ENCODE assay signal across 8 cellular contexts in genomic region chr10:61779950-61780659, GRCh38.
DNase-seq lines count a peak whose midpoint lies in the region; ATAC-seq and TF ChIP-seq lines count a peak whose summit lies in the region.

No MANE protein-coding gene starts in this region.

- H3K27ac ChIP-seq in heart left ventricle (no peak overlapping the region), spleen (no peak overlapping the region)

- intact Hi-C loops in heart left ventricle (cut with DNase I): no loop called here
- intact Hi-C loops in spleen (cut with DNase I; ENCODE audit: low total_unique reads): no loop called here

- peaks cover 0 to 4% (median 0%) of the 10 kb centered on the region in 12 donors for H3K4me1 ChIP-seq in heart left ventricle
- H3K4me1 ChIP-seq in spleen: no peaks in the 10 kb centered on the region

- H3K9me3 ChIP-seq in heart left ventricle: no peaks in the 10 kb centered on the region
- no peaks in the 10 kb centered on the region for H3K9me3 ChIP-seq in spleen

- peak overlapping the region; percentile 55 for H3K27ac Mint-ChIP-seq in activated CD8-positive, alpha-beta memory T cell treated with anti-CD3 and anti-CD28 coated beads, Interleukin-2, amount 10 ng/mL, durations not matched to agents 7 days and 5 days
- H3K27ac Mint-ChIP-seq in stimulated activated naive B cell treated with anti-CD40 and anti-IgM and Interleukin-4, amounts not matched to agents 10 μg/mL and 1 μg/mL and 100 μg/mL, for 72 hours: no peak overlapping the region

- no peaks in the 10 kb centered on the region for H3K27me3 ChIP-seq in heart left ventricle
- no peaks in the 10 kb centered on the region for H3K27me3 ChIP-seq in spleen (replicated peaks in 1 of 7)

- peaks cover 21% of the 10 kb centered on the region for H3K36me3 Mint-ChIP-seq in activated CD8-positive, alpha-beta memory T cell treated with anti-CD3 and anti-CD28 coated beads, Interleukin-2, amount 10 ng/mL, durations not matched to agents 7 days and 5 days
- no peaks in the 10 kb centered on the region for H3K36me3 Mint-ChIP-seq in stimulated activated naive B cell treated with anti-CD40 and anti-IgM and Interleukin-4, amounts not matched to agents 10 μg/mL and 1 μg/mL and 100 μg/mL, for 72 hours

- H3K4me1 Mint-ChIP-seq in activated CD8-positive, alpha-beta memory T cell treated with anti-CD3 and anti-CD28 coated beads, Interleukin-2, amount 10 ng/mL, durations not matched to agents 7 days and 5 days: peaks cover 45% of the 10 kb centered on the region
- H3K4me1 Mint-ChIP-seq in stimulated activated naive B cell treated with anti-CD40 and anti-IgM and Interleukin-4, amounts not matched to agents 10 μg/mL and 1 μg/mL and 100 μg/mL, for 72 hours: peaks cover 5 to 8% of the 10 kb centered on the region in 2 donors

- H3K27me3 Mint-ChIP-seq in activated CD8-positive, alpha-beta memory T cell treated with anti-CD3 and anti-CD28 coated beads, Interleukin-2, amount 10 ng/mL, durations not matched to agents 7 days and 5 days: no peaks in the 10 kb centered on the region
- H3K27me3 Mint-ChIP-seq in stimulated activated naive B cell treated with anti-CD40 and anti-IgM and Interleukin-4, amounts not matched to agents 10 μg/mL and 1 μg/mL and 100 μg/mL, for 72 hours: no peaks in the 10 kb centered on the region

- peak; percentile 64 for ATAC-seq in activated CD8-positive, alpha-beta memory T cell treated with anti-CD3 and anti-CD28 coated beads, Interleukin-2, amount 10 ng/mL, durations not matched to agents 7 days and 5 days
- peak; percentile 71 to 91 (median 82) for ATAC-seq in heart left ventricle
- ATAC-seq in stimulated activated naive B cell treated with anti-CD40 and anti-IgM and Interleukin-4, amounts not matched to agents 10 μg/mL and 1 μg/mL and 100 μg/mL, for 72 hours (replicated peaks): peak; percentile 44 to 73

- CTCF ChIA-PET in activated CD8-positive, alpha-beta memory T cell treated with anti-CD3 and anti-CD28 coated beads, Interleukin-2, amount 10 ng/mL, durations not matched to agents 7 days and 5 days (lab: Charles Lee): no interaction called here

- H3K4me3 ChIP-seq in heart left ventricle: peak overlapping the region in 1 of 12 donors; percentile 10
- H3K4me3 ChIP-seq in spleen: no peak overlapping the region

- H3K36me3 ChIP-seq in heart left ventricle (no peaks in the 10 kb centered on the region), spleen (no peaks in the 10 kb centered on the region)

- no peak overlapping the region for H3K4me3 Mint-ChIP-seq in activated CD8-positive, alpha-beta memory T cell treated with anti-CD3 and anti-CD28 coated beads, Interleukin-2, amount 10 ng/mL, durations not matched to agents 7 days and 5 days
- H3K4me3 Mint-ChIP-seq in stimulated activated naive B cell treated with anti-CD40 and anti-IgM and Interleukin-4, amounts not matched to agents 10 μg/mL and 1 μg/mL and 100 μg/mL, for 72 hours: no peak overlapping the region

- no peak for TF ChIP-seq POLR2A in heart left ventricle (IDR thresholded peaks at IDR 0.05)
- no peak for TF ChIP-seq POLR2A in spleen (IDR thresholded peaks at IDR 0.05)

- no peak for DNase-seq in activated CD8-positive, alpha-beta memory T cell treated with anti-CD3 and anti-CD28 coated beads, Interleukin-2, amount 10 ng/mL, durations not matched to agents 7 days and 5 days
- DNase-seq in activated CD8-positive, alpha-beta memory T cell treated with anti-CD3 and anti-CD28 coated beads, Interleukin-2, amount 50 U/mL, for 48 hours: no peak
- DNase-seq in activated CD4-positive, alpha-beta T cell treated with anti-CD3 and anti-CD28 coated beads, Interleukin-2, amount 50 U/mL, for 48 hours: peak; percentile 15 to 31
- DNase-seq in heart left ventricle (peak in 3 of 5 donors; percentile 29 to 47 (median 32)), spleen (no peak), NCI-H146 treated with DMSO at 0.1 percent for 48 hours (lab: John Stamatoyannopoulos, UW; ENCODE audit: unreplicated experiment) (no peak), iPS-NIHi7 (ENCODE audit: extremely low spot score) (no peak)
- DNase-seq in stimulated activated naive B cell treated with anti-CD40 and anti-IgM and Interleukin-4, amounts not matched to agents 10 μg/mL and 1 μg/mL and 100 μg/mL, for 72 hours: no peak

- no peak for TF ChIP-seq CTCF in heart left ventricle (IDR thresholded peaks at IDR 0.05)
- no peak for TF ChIP-seq CTCF in spleen (IDR thresholded peaks at IDR 0.05 in 8 of 11, conservative IDR thresholded peaks at IDR 0.05 in 3 of 11)

- H3K9me3 Mint-ChIP-seq in activated CD8-positive, alpha-beta memory T cell treated with anti-CD3 and anti-CD28 coated beads, Interleukin-2, amount 10 ng/mL, durations not matched to agents 7 days and 5 days (ENCODE audit: low read depth): peaks cover 2% of the 10 kb centered on the region
- no peaks in the 10 kb centered on the region for H3K9me3 Mint-ChIP-seq in stimulated activated naive B cell treated with anti-CD40 and anti-IgM and Interleukin-4, amounts not matched to agents 10 μg/mL and 1 μg/mL and 100 μg/mL, for 72 hours

- WGBS in heart left ventricle, 4 donors: 46 to 52% (median 49%) methylated on average over 9 of the region's 9 CpGs
- WGBS in spleen, 5 donors: 41 to 54% (median 50%) methylated on average over 9 of the region's 9 CpGs

Comparison
In these comparisons a context has a peak if more than half of its experiments do, and no peak if none do; other contexts are left out.
1. DNase-seq: peak in activated CD4-positive, alpha-beta T cell treated with anti-CD3 and anti-CD28 coated beads, Interleukin-2, amount 50 U/mL, for 48 hours (2 of 2) and heart left ventricle (3 of 5); none in activated CD8-positive, alpha-beta memory T cell treated with anti-CD3 and anti-CD28 coated beads, Interleukin-2, amount 10 ng/mL, durations not matched to agents 7 days and 5 days (single experiment), activated CD8-positive, alpha-beta memory T cell treated with anti-CD3 and anti-CD28 coated beads, Interleukin-2, amount 50 U/mL, for 48 hours (single experiment), stimulated activated naive B cell treated with anti-CD40 and anti-IgM and Interleukin-4, amounts not matched to agents 10 μg/mL and 1 μg/mL and 100 μg/mL, for 72 hours (single experiment), spleen (single experiment), NCI-H146 treated with DMSO at 0.1 percent for 48 hours (single experiment) and iPS-NIHi7 (single experiment).
2. Peak in every context shown above with its lines, with median percentiles within 50 percentile points of each other: ATAC-seq.